Comparison of ENCODE assay signal across 9 cellular contexts in the genomic region with DNA sequence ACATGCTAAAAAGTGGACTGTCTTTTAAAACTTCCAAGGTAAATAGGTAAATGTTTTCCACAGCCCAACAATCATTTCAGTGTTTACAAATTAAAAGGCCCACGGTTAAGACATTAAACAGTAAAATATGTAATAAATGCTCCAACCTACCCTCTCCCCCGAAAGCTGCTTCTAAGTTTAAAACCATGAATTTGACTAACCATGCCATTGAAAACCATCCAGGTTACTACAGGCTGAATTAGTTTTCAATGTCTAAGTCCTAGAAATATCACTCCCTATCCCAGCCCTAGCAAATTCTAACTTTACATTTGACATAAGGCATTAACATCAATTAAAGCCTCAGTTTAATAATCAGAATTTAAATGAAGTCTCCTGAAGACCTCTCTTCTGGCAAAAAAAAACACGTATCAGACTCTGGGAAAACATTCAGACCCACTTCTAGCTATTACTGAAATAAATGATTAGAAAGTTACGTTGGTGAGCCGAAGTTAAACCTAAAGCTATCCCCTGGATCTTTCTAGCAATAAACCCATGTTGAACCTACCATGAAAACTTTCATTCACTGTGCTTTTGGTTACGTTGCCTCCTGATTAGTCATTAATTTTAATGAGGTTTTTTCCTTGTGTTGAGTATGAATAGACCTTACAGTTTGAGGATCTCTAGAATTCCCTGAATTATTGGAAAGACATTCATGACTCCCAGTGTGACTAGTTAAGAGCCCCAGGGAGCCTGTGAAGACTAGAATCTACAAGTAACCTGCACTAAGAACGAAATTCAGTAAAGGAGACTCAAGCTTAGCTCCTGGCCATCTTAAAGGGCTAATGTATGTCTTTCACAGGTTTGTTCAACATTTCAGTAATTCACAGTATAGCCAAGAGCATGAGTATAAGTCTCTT. TPM values are rescaled to one million over a fixed set of nuclear protein-coding genes. Genes with fewer than 3 reads are reported as not detected.
DNase-seq lines count a peak whose midpoint lies in the region; ATAC-seq and TF ChIP-seq lines count a peak whose summit lies in the region.
"Had no signal": no experiment of that assay in that cellular context is flagged by ENCODE, and none has a peak within 500 bp of the region (broad histone marks: within the 10 kb centered on the region; RNA-seq: fewer than 3 reads in every experiment).

No MANE protein-coding gene starts in this region.

- H3K9me3 ChIP-seq in upper lobe of left lung: no peaks in the 10 kb centered on the region

- no peaks in the 10 kb centered on the region for H3K9me3 Mint-ChIP-seq in T-helper 1 cell treated with Interleukin-12 subunit alpha and Interleukin-12 subunit beta and Interleukin-4 antibody, amounts not matched to agents 30 μg/mL and 1 μg/mL, for 36 hours
- no peaks in the 10 kb centered on the region for H3K9me3 Mint-ChIP-seq in chondrocyte (ENCODE audit: low read depth)
- no peaks in the 10 kb centered on the region for H3K9me3 Mint-ChIP-seq in progenitor cell of endocrine pancreas (ENCODE audit: low read depth)

- no peaks in the 10 kb centered on the region for H3K27me3 Mint-ChIP-seq in T-helper 1 cell treated with Interleukin-12 subunit alpha and Interleukin-12 subunit beta and Interleukin-4 antibody, amounts not matched to agents 30 μg/mL and 1 μg/mL, for 36 hours (ENCODE audit: low read depth)
- H3K27me3 Mint-ChIP-seq in chondrocyte (ENCODE audit: low read depth): no peaks in the 10 kb centered on the region
- no peaks in the 10 kb centered on the region for H3K27me3 Mint-ChIP-seq in progenitor cell of endocrine pancreas

- H3K4me1 Mint-ChIP-seq in T-helper 1 cell treated with Interleukin-12 subunit alpha and Interleukin-12 subunit beta and Interleukin-4 antibody, amounts not matched to agents 30 μg/mL and 1 μg/mL, for 36 hours (ENCODE audit: low read depth): peaks cover 74% of the 10 kb centered on the region
- H3K4me1 Mint-ChIP-seq in chondrocyte (ENCODE audit: low read depth) (peaks cover 87% of the 10 kb centered on the region), progenitor cell of endocrine pancreas (ENCODE audit: low read depth) (peaks cover 45% of the 10 kb centered on the region)

- WGBS in upper lobe of left lung, 2 donors: 76 to 78% methylated on average over 7 of the region's 7 CpGs

- peaks cover 45 to 63% (median 56%) of the 10 kb centered on the region in 4 donors for H3K36me3 ChIP-seq in upper lobe of left lung

- H3K4me3 Mint-ChIP-seq in T-helper 1 cell treated with Interleukin-12 subunit alpha and Interleukin-12 subunit beta and Interleukin-4 antibody, amounts not matched to agents 30 μg/mL and 1 μg/mL, for 36 hours: peak overlapping the region; percentile 50
- H3K4me3 Mint-ChIP-seq in chondrocyte (ENCODE audit: unreplicated experiment) (no peak overlapping the region), progenitor cell of endocrine pancreas (ENCODE audit: low read depth) (peak overlapping the region; percentile 13)

- DNase-seq in T-helper 1 cell (no peak), NCI-H69 (lab: John Stamatoyannopoulos, UW) (peak; percentile 14), chondrocyte (ENCODE audit: low spot score) (no peak), progenitor cell of endocrine pancreas (ENCODE audit: low spot score, unreplicated experiment) (no peak), dorsolateral prefrontal cortex (no peak), upper lobe of left lung (no peak)
- DNase-seq: SIG-M5 had no signal

- TF ChIP-seq EP300 in upper lobe of left lung (IDR thresholded peaks at IDR 0.05): no peak

- H3K27ac Mint-ChIP-seq in T-helper 1 cell treated with Interleukin-12 subunit alpha and Interleukin-12 subunit beta and Interleukin-4 antibody, amounts not matched to agents 30 μg/mL and 1 μg/mL, for 36 hours: peak overlapping the region; percentile 99
- H3K27ac Mint-ChIP-seq in chondrocyte (ENCODE audit: unreplicated experiment): peak overlapping the region; percentile 83
- H3K27ac Mint-ChIP-seq in progenitor cell of endocrine pancreas: peak overlapping the region; percentile 96

- peaks cover 52 to 81% (median 67%) of the 10 kb centered on the region in 4 donors for H3K4me1 ChIP-seq in upper lobe of left lung

- no peak for TF ChIP-seq POLR2A in upper lobe of left lung (IDR thresholded peaks at IDR 0.05)

- intact Hi-C loops in dorsolateral prefrontal cortex (cut with DNase I): no loop called here

- no peak for ATAC-seq in GM19395 (IDR thresholded peaks at IDR 0.05; ENCODE audit: unreplicated experiment)
- ATAC-seq in upper lobe of left lung (ENCODE audit: low FRiP score in 2 of 2): no peak

- H3K36me3 Mint-ChIP-seq in T-helper 1 cell treated with Interleukin-12 subunit alpha and Interleukin-12 subunit beta and Interleukin-4 antibody, amounts not matched to agents 30 μg/mL and 1 μg/mL, for 36 hours (ENCODE audit: low read depth): peaks cover 69% of the 10 kb centered on the region
- H3K36me3 Mint-ChIP-seq in chondrocyte (ENCODE audit: low read depth): peaks cover 44% of the 10 kb centered on the region
- peaks cover 47% of the 10 kb centered on the region for H3K36me3 Mint-ChIP-seq in progenitor cell of endocrine pancreas (ENCODE audit: insufficient read depth)

- H3K27ac ChIP-seq in dorsolateral prefrontal cortex (peak overlapping the region in 1 of 59 donors; percentile 90), upper lobe of left lung (peak overlapping the region in 1 of 4 donors; percentile 80)

- TF ChIP-seq CTCF in chondrocyte (IDR thresholded peaks at IDR 0.05): no peak
- TF ChIP-seq CTCF in progenitor cell of endocrine pancreas (IDR thresholded peaks at IDR 0.05; ENCODE audit: unreplicated experiment): no peak
- no peak for TF ChIP-seq CTCF in dorsolateral prefrontal cortex (IDR thresholded peaks at IDR 0.05 in 54 of 56, conservative IDR thresholded peaks at IDR 0.05 in 2 of 56; ENCODE audit: low read depth in 1 of 56, partially characterized antibody in 56 of 56)
- no peak for TF ChIP-seq CTCF in upper lobe of left lung (IDR thresholded peaks at IDR 0.05)

- peak overlapping the region in 7 of 59 donors; percentile 3 to 85 (median 75) for H3K4me3 ChIP-seq in dorsolateral prefrontal cortex
- peak overlapping the region in 1 of 4 donors; percentile 61 for H3K4me3 ChIP-seq in upper lobe of left lung

- H3K27me3 ChIP-seq in dorsolateral prefrontal cortex (no peaks in the 10 kb centered on the region), upper lobe of left lung (no peaks in the 10 kb centered on the region)

RNA-seq across cellular contexts. Expression of a gene that starts 1.7 kb away (rescaled TPM):
- total RNA-seq in chondrocyte: 10.3 to 13.1 TPM (median 11.7 TPM) in 3 replicates
- total RNA-seq in progenitor cell of endocrine pancreas: 33.1 and 33.7 TPM in 2 replicates
- 10 to 100 TPM in 105 of 120 experiments, 1 to 10 TPM in 15; 5.9 to 25.5 (median 12.7) TPM for total RNA-seq in dorsolateral prefrontal cortex
- 10 to 100 TPM in 5 of 6 donors, 1 to 10 TPM in 1; 4.1 to 25.2 (median 12.6) TPM for total RNA-seq in upper lobe of left lung

RNA-seq across cellular contexts. Expression of a gene that starts 7.5 kb away (rescaled TPM):
- total RNA-seq in chondrocyte (582 to 747 TPM (median 611 TPM) in 3 replicates), progenitor cell of endocrine pancreas (918 and 925 TPM in 2 replicates), dorsolateral prefrontal cortex (100 to 1,000 TPM; 557 to 873 (median 694) TPM), upper lobe of left lung (1,000 to 10,000 TPM in 1 of 6 donors, 100 to 1,000 TPM in 5; 554 to 1,286 (median 754) TPM)

RNA-seq across cellular contexts. Expression of a gene that starts 8.2 kb away (rescaled TPM):
- total RNA-seq in chondrocyte (29.2 to 34.0 TPM (median 29.6 TPM) in 3 replicates), progenitor cell of endocrine pancreas (102 and 108 TPM in 2 replicates), dorsolateral prefrontal cortex (10 to 100 TPM; 38.9 to 94.4 (median 62.9) TPM), upper lobe of left lung (100 to 1,000 TPM in 1 of 6 donors, 10 to 100 TPM in 5; 24.3 to 168 (median 35.7) TPM)

RNA-seq across cellular contexts. Expression of a gene that starts 49.6 kb away (rescaled TPM):
- total RNA-seq in chondrocyte (not detected in 3 replicates), progenitor cell of endocrine pancreas (not detected in 2 replicates), dorsolateral prefrontal cortex (10 to 100 TPM in 9 of 120 experiments, 1 to 10 TPM in 111; 1.1 to 16.6 (median 4.9) TPM), upper lobe of left lung (10 to 100 TPM in 3 of 6 donors, 1 to 10 TPM in 3; 6.3 to 22.9 (median 10.2) TPM)
